29 cellular contexts compared by ENCODE assay signal in the genomic region with DNA sequence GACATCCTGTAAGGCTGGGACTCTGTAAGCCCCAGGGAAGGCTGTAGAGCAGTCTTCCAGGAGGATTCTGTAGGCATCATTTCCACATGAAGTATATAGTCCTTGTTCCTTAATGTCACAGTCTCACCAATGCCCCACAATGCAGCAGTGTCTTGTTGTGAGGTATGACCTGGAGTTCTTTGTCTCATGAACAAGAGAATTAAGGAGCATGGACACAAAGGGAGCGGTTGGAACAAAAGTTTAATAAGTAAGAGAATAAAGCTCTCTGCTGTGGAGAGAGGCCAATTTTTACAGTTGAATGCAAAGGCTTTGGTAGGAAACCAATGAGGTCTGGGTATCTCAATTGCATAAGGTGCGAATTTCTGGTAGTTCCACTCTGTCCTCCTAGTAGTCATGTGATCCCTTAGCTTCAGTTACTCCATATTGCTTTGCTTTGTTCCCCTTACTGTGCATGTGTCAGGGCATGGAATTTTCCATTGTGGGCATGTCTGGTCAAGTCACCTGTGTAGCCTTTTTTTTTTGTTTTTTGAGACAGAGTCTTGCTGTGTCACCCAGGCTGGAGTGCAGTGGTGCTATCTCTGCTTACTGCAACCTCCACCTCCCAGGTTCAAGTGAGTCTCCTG.
"Had no signal": no experiment of that assay in that cellular context is flagged by ENCODE, and none has a peak within 500 bp of the region (broad histone marks: within the 10 kb centered on the region; RNA-seq: fewer than 3 reads in every experiment).

No MANE protein-coding gene starts in this region.

- H3K4me1 ChIP-seq: adrenal gland, left ventricle myocardium inferior, pancreas, psoas muscle, spleen, tibial nerve had no signal

- H3K4me3 ChIP-seq: adrenal gland, body of pancreas, coronary artery, dorsolateral prefrontal cortex, esophagus squamous epithelium, left ventricle myocardium inferior, lung, pancreas, psoas muscle, spleen, tibial nerve had no signal

- H3K36me3 Mint-ChIP-seq: activated CD4-positive, alpha-beta memory T cell treated with anti-CD3 and anti-CD28 coated beads for 36 hours; activated naive CD8-positive, alpha-beta T cell treated with anti-CD3 and anti-CD28 coated beads for 36 hours had no signal

- H3K27me3 Mint-ChIP-seq: activated CD4-positive, alpha-beta T cell treated with anti-CD3 and anti-CD28 coated beads, Interleukin-2, amount 10 ng/mL, durations not matched to agents 24 days and 14 days had no signal

- H3K27ac ChIP-seq: adrenal gland, body of pancreas, coronary artery, dorsolateral prefrontal cortex, left ventricle myocardium inferior, pancreas, psoas muscle, spleen, tibial nerve, WERI-Rb-1 had no signal

- H3K27me3 ChIP-seq: adrenal gland, body of pancreas, esophagus squamous epithelium, pancreas, tibial nerve had no signal

- H3K4me3 Mint-ChIP-seq: activated CD4-positive, alpha-beta memory T cell treated with anti-CD3 and anti-CD28 coated beads for 36 hours; activated CD4-positive, alpha-beta T cell treated with anti-CD3 and anti-CD28 coated beads, Interleukin-2, amount 10 ng/mL, durations not matched to agents 24 days and 14 days; activated naive CD4-positive, alpha-beta T cell treated with anti-CD3 and anti-CD28 coated beads for 36 hours; activated naive CD8-positive, alpha-beta T cell treated with anti-CD3 and anti-CD28 coated beads for 36 hours; activated T-helper 1 cell treated with anti-CD3 and anti-CD28 coated beads, Interleukin-12 subunit alpha, Interleukin-12 subunit beta, Interleukin-2, Interleukin-4 antibody, amounts not matched to agents 30 ng/mL and 10 ng/mL and 1 ng/mL, durations not matched to agents 14 hours and 24 hours and 36 hours; naive thymus-derived CD4-positive, alpha-beta T cell had no signal

- H3K4me1 Mint-ChIP-seq: activated CD4-positive, alpha-beta T cell treated with anti-CD3 and anti-CD28 coated beads, Interleukin-2, amount 10 ng/mL, durations not matched to agents 24 days and 14 days; activated naive CD8-positive, alpha-beta T cell treated with anti-CD3 and anti-CD28 coated beads for 36 hours; naive thymus-derived CD4-positive, alpha-beta T cell had no signal

- DNase-seq: activated CD4-positive, alpha-beta memory T cell treated with anti-CD3 and anti-CD28 coated beads for 36 hours; activated CD4-positive, alpha-beta T cell treated with anti-CD3 and anti-CD28 coated beads, Interleukin-2, amount 10 ng/mL, durations not matched to agents 24 days and 14 days; activated CD4-positive, CD25-positive, alpha-beta regulatory T cell treated with anti-CD3 and anti-CD28 coated beads, Interleukin-2, amount 50 U/mL, for 72 hours; activated CD8-positive, alpha-beta memory T cell treated with anti-CD3 and anti-CD28 coated beads, Interleukin-2, amount 50 U/mL, for 4 hours; activated effector memory CD4-positive, alpha-beta T cell treated with anti-CD3 and anti-CD28 coated beads, Interleukin-2, amount 50 U/mL, for 16 hours; activated naive CD4-positive, alpha-beta T cell treated with anti-CD3 and anti-CD28 coated beads for 36 hours; activated naive CD8-positive, alpha-beta T cell treated with anti-CD3 and anti-CD28 coated beads for 36 hours; activated T-cell treated with anti-CD3 and anti-CD28 coated beads, Interleukin-2, amount 50 U/mL, for 1 hour; adrenal gland; aorta; body of pancreas; dorsolateral prefrontal cortex; effector memory CD4-positive, alpha-beta T cell; esophagus squamous epithelium; islet precursor cell; left ventricle myocardium inferior; midbrain; naive thymus-derived CD4-positive, alpha-beta T cell; nucleus accumbens; pancreas; psoas muscle; spleen; stimulated activated naive CD4-positive, alpha-beta T cell treated with Interleukin-2 at 50 U/mL for 16 hours; T-helper 9 cell; WERI-Rb-1 had no signal

- H3K9me3 ChIP-seq: adrenal gland, body of pancreas, pancreas had no signal

- H3K27ac Mint-ChIP-seq: activated CD4-positive, alpha-beta memory T cell treated with anti-CD3 and anti-CD28 coated beads for 36 hours; activated CD4-positive, alpha-beta T cell treated with anti-CD3 and anti-CD28 coated beads, Interleukin-2, amount 10 ng/mL, durations not matched to agents 24 days and 14 days; activated naive CD4-positive, alpha-beta T cell treated with anti-CD3 and anti-CD28 coated beads for 36 hours; activated naive CD8-positive, alpha-beta T cell treated with anti-CD3 and anti-CD28 coated beads for 36 hours; activated T-helper 1 cell treated with anti-CD3 and anti-CD28 coated beads, Interleukin-12 subunit alpha, Interleukin-12 subunit beta, Interleukin-2, Interleukin-4 antibody, amounts not matched to agents 30 ng/mL and 10 ng/mL and 1 ng/mL, durations not matched to agents 14 hours and 24 hours and 36 hours; naive thymus-derived CD4-positive, alpha-beta T cell had no signal

- ATAC-seq: body of pancreas; naive thymus-derived CD4-positive, alpha-beta T cell; pancreas; psoas muscle had no signal

- H3K36me3 ChIP-seq: adrenal gland, esophagus squamous epithelium, left ventricle myocardium inferior, pancreas, spleen, tibial nerve, WERI-Rb-1 had no signal
